Comparison of ENCODE assay signal across 8 cellular contexts in genomic region chr17:38898291-38898679, GRCh38. TPM values are rescaled to one million over a fixed set of nuclear protein-coding genes. Genes with fewer than 3 reads are reported as not detected.
A peak's percentile ranks its signal among the peaks of the same experiment; 100 is the strongest.
DNase-seq lines count a peak whose midpoint lies in the region; ATAC-seq lines count a peak whose summit lies in the region.

No MANE protein-coding gene starts in this region.

- H3K4me3 ChIP-seq in rectal smooth muscle tissue (ENCODE audit: low read length), result no peak overlapping the region

- H3K4me3 Mint-ChIP-seq in activated naive CD8-positive, alpha-beta T cell treated with anti-CD3 and anti-CD28 coated beads for 36 hours, result peak overlapping the region; percentile 58

- no peaks in the 10 kb centered on the region for H3K27me3 Mint-ChIP-seq in activated naive CD8-positive, alpha-beta T cell treated with anti-CD3 and anti-CD28 coated beads for 36 hours

- no peak overlapping the region for H3K9ac ChIP-seq in rectal smooth muscle tissue (ENCODE audit: low read length)

- no peaks in the 10 kb centered on the region for H3K9me3 Mint-ChIP-seq in activated naive CD8-positive, alpha-beta T cell treated with anti-CD3 and anti-CD28 coated beads for 36 hours

- peaks cover 64% of the 10 kb centered on the region for H3K36me3 Mint-ChIP-seq in activated naive CD8-positive, alpha-beta T cell treated with anti-CD3 and anti-CD28 coated beads for 36 hours

- H3K4me1 Mint-ChIP-seq in activated naive CD8-positive, alpha-beta T cell treated with anti-CD3 and anti-CD28 coated beads for 36 hours, result peaks cover 67% of the 10 kb centered on the region

- peaks cover 22% of the 10 kb centered on the region for H3K4me1 ChIP-seq in rectal smooth muscle tissue (ENCODE audit: control insufficient read depth, insufficient read depth, low read length)

- peak; percentile 40 for DNase-seq in activated naive CD8-positive, alpha-beta T cell treated with anti-CD3 and anti-CD28 coated beads for 36 hours
- DNase-seq in NOMO-1 treated with DMSO at 0.1 percent for 48 hours (lab: John Stamatoyannopoulos, UW; ENCODE audit: unreplicated experiment), result no peak

- peaks cover 22% of the 10 kb centered on the region for H3K36me3 ChIP-seq in rectal smooth muscle tissue (ENCODE audit: control insufficient read depth, insufficient read depth, low read length)

- peak overlapping the region; percentile 6 for H3K27ac ChIP-seq in rectal smooth muscle tissue (ENCODE audit: low read depth, low read length)

- H3K27me3 ChIP-seq in rectal smooth muscle tissue (ENCODE audit: control insufficient read depth, insufficient read depth, low read length), result no peaks in the 10 kb centered on the region

- ATAC-seq in GM19324 (IDR thresholded peaks at IDR 0.05; ENCODE audit: low FRiP score, unreplicated experiment) (peak; percentile 34), HG03159 (IDR thresholded peaks at IDR 0.05; ENCODE audit: unreplicated experiment) (peak; percentile 26), GM18868 (IDR thresholded peaks at IDR 0.05; ENCODE audit: unreplicated experiment) (no peak), HG03571 (IDR thresholded peaks at IDR 0.05; ENCODE audit: unreplicated experiment) (no peak), HG03039 (IDR thresholded peaks at IDR 0.05; ENCODE audit: unreplicated experiment) (no peak)

- peak overlapping the region; percentile 91 for H3K27ac Mint-ChIP-seq in activated naive CD8-positive, alpha-beta T cell treated with anti-CD3 and anti-CD28 coated beads for 36 hours

RNA-seq across cellular contexts. Expression of gene LASP1, which starts 28.4 kb away (rescaled TPM):
- total RNA-seq in activated naive CD8-positive, alpha-beta T cell treated with anti-CD3 and anti-CD28 coated beads for 36 hours, result 100 to 1,000 TPM; 131 TPM

RNA-seq across cellular contexts. Expression of gene RPL23, which starts 44.8 kb away (rescaled TPM):
- 1,000 to 10,000 TPM; 1,956 to 1,966 TPM for total RNA-seq in activated naive CD8-positive, alpha-beta T cell treated with anti-CD3 and anti-CD28 coated beads for 36 hours

Comparison
In these comparisons a context has a peak if more than half of its experiments do, and no peak if none do; other contexts are left out.
1. ATAC-seq: peak in GM19324 (single experiment) and HG03159 (single experiment); none in GM18868 (single experiment), HG03571 (single experiment) and HG03039 (single experiment).